ENCODE assay signal across 10 cellular contexts in the genomic region with DNA sequence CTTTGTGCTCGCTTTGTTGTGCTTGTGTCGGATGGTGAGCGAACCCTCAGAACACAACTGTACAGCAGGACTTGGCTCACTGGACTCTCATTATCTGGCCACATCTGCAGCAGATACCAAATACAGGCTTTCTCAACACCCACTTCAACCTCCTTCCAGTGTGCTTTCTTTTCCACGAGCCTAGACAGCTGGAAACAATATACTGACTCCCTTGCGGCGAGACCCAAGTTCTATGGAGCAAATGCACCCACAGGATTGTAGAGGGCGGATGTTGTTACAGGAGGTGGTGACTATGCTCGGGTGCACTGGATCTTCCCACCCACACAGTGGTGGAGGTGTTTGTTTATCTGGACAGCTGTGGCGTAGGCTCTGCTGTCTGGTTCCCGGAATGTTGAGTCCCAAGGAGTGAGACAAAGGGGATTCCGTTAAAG.
DNase-seq lines count a peak whose midpoint lies in the region; ATAC-seq and TF ChIP-seq lines count a peak whose summit lies in the region.
"Had no signal": no experiment of that assay in that cellular context is flagged by ENCODE, and none has a peak within 500 bp of the region (broad histone marks: within the 10 kb centered on the region; RNA-seq: fewer than 3 reads in every experiment).

No MANE protein-coding gene starts in this region.

- H3K9ac ChIP-seq in skeletal muscle tissue (ENCODE audit: low read depth in 1 of 3, low read length in 3 of 3) = no peak overlapping the region

- peaks cover 0 to 3% (median 0%) of the 10 kb centered on the region in 3 donors for H3K27me3 ChIP-seq in skeletal muscle tissue (ENCODE audit: control insufficient read depth in 3 of 3, insufficient read depth in 3 of 3, low read length in 3 of 3)
- H3K27me3 ChIP-seq: gastrocnemius medialis had no signal

- DNase-seq in H4 (ENCODE audit: low spot score) (peak; percentile 65), choroid plexus epithelial cell (ENCODE audit: low read depth) (peak; percentile 93), hepatic stellate cell (ENCODE audit: low spot score) (peak; percentile 6), NCI-H226 (no peak), T-helper 1 cell (no peak)
- no peak for DNase-seq in stimulated activated CD4-positive, alpha-beta T cell treated with anti-CD3 and anti-CD28 coated beads, Interleukin-2, amount 100 ng/mL, for 24 hours
- DNase-seq: gastrocnemius medialis, NCI-H2081 had no signal

- H3K9me3 ChIP-seq in skeletal muscle tissue (ENCODE audit: control insufficient read depth in 3 of 3, low read length in 3 of 3) = no peaks in the 10 kb centered on the region
- H3K9me3 ChIP-seq: gastrocnemius medialis had no signal

- TF ChIP-seq CTCF in choroid plexus epithelial cell (conservative IDR thresholded peaks at IDR 0.05; ENCODE audit: low read depth, low read length) = no peak

- H3K27ac ChIP-seq in skeletal muscle tissue (ENCODE audit: low read depth, low read length) = peak overlapping the region; percentile 52

- no peaks in the 10 kb centered on the region for H3K36me3 ChIP-seq in skeletal muscle tissue (ENCODE audit: control insufficient read depth in 3 of 3, insufficient read depth in 3 of 3, low read length in 3 of 3)
- H3K36me3 ChIP-seq: gastrocnemius medialis had no signal

- H3K4me3 ChIP-seq in choroid plexus epithelial cell (ENCODE audit: low read depth, low read length) = no peak overlapping the region
- peak overlapping the region in 1 of 3 donors; percentile 0 for H3K4me3 ChIP-seq in skeletal muscle tissue (ENCODE audit: low read length in 3 of 3)
- H3K4me3 ChIP-seq: gastrocnemius medialis had no signal

- H3K4me1 ChIP-seq in skeletal muscle tissue (ENCODE audit: control insufficient read depth in 3 of 3, insufficient read depth in 3 of 3, low read length in 3 of 3) = peaks cover 0 to 3% (median 2%) of the 10 kb centered on the region in 3 donors

- ATAC-seq in HG02970 (IDR thresholded peaks at IDR 0.05; ENCODE audit: low FRiP score, unreplicated experiment) = no peak

Comparison
In these comparisons a context has a peak if more than half of its experiments do, and no peak if none do; other contexts are left out.
1. DNase-seq: peak in H4 (single experiment), choroid plexus epithelial cell (single experiment) and hepatic stellate cell (single experiment); none in stimulated activated CD4-positive, alpha-beta T cell treated with anti-CD3 and anti-CD28 coated beads, Interleukin-2, amount 100 ng/mL, for 24 hours (0 of 2), NCI-H226 (single experiment) and T-helper 1 cell (0 of 5).